ENCODE assay signal across 14 cellular contexts in the genomic region with DNA sequence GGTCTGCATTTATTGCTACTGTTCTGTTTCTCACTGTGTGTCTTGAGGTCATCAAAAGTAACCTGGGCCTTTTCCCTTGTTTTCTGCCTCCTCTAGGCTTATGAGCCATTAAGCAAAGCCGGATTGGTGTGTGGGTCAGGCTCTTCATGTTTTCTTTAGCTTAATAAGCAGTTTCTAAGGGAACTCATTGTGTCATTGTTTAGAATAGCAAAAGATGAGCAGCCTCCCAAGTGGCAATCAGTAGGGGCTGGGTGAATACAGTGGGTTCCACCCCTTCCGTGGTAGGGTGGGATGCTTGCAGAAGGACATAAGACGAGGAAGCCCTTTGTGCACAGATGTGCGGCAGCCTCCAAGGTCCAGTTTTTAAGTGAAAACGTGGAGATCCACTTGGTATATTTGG. TPM values are rescaled to one million over a fixed set of nuclear protein-coding genes. Genes with fewer than 3 reads are reported as not detected.
DNase-seq lines count a peak whose midpoint lies in the region; ATAC-seq and TF ChIP-seq lines count a peak whose summit lies in the region.
"Had no signal": no experiment of that assay in that cellular context is flagged by ENCODE, and none has a peak within 500 bp of the region (broad histone marks: within the 10 kb centered on the region; RNA-seq: fewer than 3 reads in every experiment).

No MANE protein-coding gene starts in this region.

- TF ChIP-seq POLR2A in testis (IDR thresholded peaks at IDR 0.05), result no peak

- H3F3A ChIP-seq in GM23338 (replicated peaks; ENCODE audit: low read depth), result no peaks in the 10 kb centered on the region

- H3K27me3 Mint-ChIP-seq in GM23338 (ENCODE audit: insufficient read depth, low read depth, poor library complexity) (peaks cover 3% of the 10 kb centered on the region), osteocyte (ENCODE audit: unreplicated experiment) (no peaks in the 10 kb centered on the region)

- H3K4me1 ChIP-seq in GM23338 (ENCODE audit: insufficient read depth) (peaks cover 12% of the 10 kb centered on the region), SJSA1 (replicated peaks) (peaks cover 37% of the 10 kb centered on the region), fibroblast of lung (ENCODE audit: control insufficient read depth, extremely low read depth, insufficient read depth, low read length) (peaks cover 15% of the 10 kb centered on the region), testis (peaks cover 10% of the 10 kb centered on the region)

- H3K27ac ChIP-seq in GM23338 (ENCODE audit: low read depth) (no peak overlapping the region), SJSA1 (peak overlapping the region; percentile 36; the same call in 1 of the 2 replicates), fibroblast of lung (ENCODE audit: insufficient read depth, low read length) (peak overlapping the region; percentile 45), testis (no peak overlapping the region)
- H3K27ac ChIP-seq: BLaER1, uterus had no signal

- H3K9me3 ChIP-seq in SJSA1 (replicated peaks), result peaks cover 28% of the 10 kb centered on the region
- H3K9me3 ChIP-seq in fibroblast of lung (ENCODE audit: control insufficient read depth, insufficient read depth, low read depth, low read length), result no peaks in the 10 kb centered on the region
- H3K9me3 ChIP-seq in testis, result no peaks in the 10 kb centered on the region

- no peak for TF ChIP-seq CTCF in GM23338 (conservative IDR thresholded peaks at IDR 0.05; ENCODE audit: low read depth in 2 of 2)
- TF ChIP-seq CTCF in fibroblast of lung (conservative IDR thresholded peaks at IDR 0.05 in 1 of 2, IDR thresholded peaks at IDR 0.05 in 1 of 2; ENCODE audit: low read depth in 1 of 2, low read length in 2 of 2), result no peak
- TF ChIP-seq CTCF in osteocyte (IDR thresholded peaks at IDR 0.05), result no peak
- TF ChIP-seq CTCF in testis (IDR thresholded peaks at IDR 0.05), result no peak

- no peak overlapping the region for H3K4me2 ChIP-seq in GM23338
- peak overlapping the region; percentile 0 for H3K4me2 ChIP-seq in fibroblast of lung (ENCODE audit: extremely low read depth, insufficient read depth, low read length)
- H3K4me2 ChIP-seq: BLaER1, SK-N-SH had no signal

- no peaks in the 10 kb centered on the region for H3K9me2 ChIP-seq in GM23338 (ENCODE audit: insufficient read depth)
- H3K9me2 ChIP-seq: SK-N-SH had no signal

- H3K4me3 Mint-ChIP-seq in GM23338 (no peak overlapping the region), osteocyte (ENCODE audit: unreplicated experiment) (no peak overlapping the region)

- H2AFZ ChIP-seq in GM23338, result no peak overlapping the region
- no peak overlapping the region for H2AFZ ChIP-seq in fibroblast of lung (ENCODE audit: low read length)

- H3K4me3 ChIP-seq in GM23338 (no peak overlapping the region), SJSA1 (no peak overlapping the region), fibroblast of lung (replicated peaks in 1 of 4; ENCODE audit: control extremely low read depth in 1 of 4, insufficient read depth in 1 of 4, low read depth in 3 of 4, low read length in 4 of 4) (no peak overlapping the region), testis (no peak overlapping the region)
- H3K4me3 ChIP-seq: BLaER1, uterus had no signal

- no peak overlapping the region for H3K9ac ChIP-seq in fibroblast of lung (ENCODE audit: insufficient read depth, low read length)
- H3K9ac ChIP-seq: BLaER1, SK-N-SH had no signal

- H3K36me3 ChIP-seq in GM23338 (ENCODE audit: insufficient read depth) (peaks cover 12% of the 10 kb centered on the region), SJSA1 (peaks cover 37% of the 10 kb centered on the region), fibroblast of lung (ENCODE audit: control insufficient read depth, insufficient read depth, low read length) (no peaks in the 10 kb centered on the region), testis (ENCODE audit: low read depth, missing control alignments) (no peaks in the 10 kb centered on the region)
- H3K36me3 ChIP-seq: uterus had no signal

- no peaks in the 10 kb centered on the region for H3K27me3 ChIP-seq in GM23338 (ENCODE audit: insufficient read depth)
- H3K27me3 ChIP-seq in SJSA1 (replicated peaks), result no peaks in the 10 kb centered on the region
- no peaks in the 10 kb centered on the region for H3K27me3 ChIP-seq in fibroblast of lung (ENCODE audit: control insufficient read depth, insufficient read depth, low read length)
- no peaks in the 10 kb centered on the region for H3K27me3 ChIP-seq in testis
- H3K27me3 ChIP-seq: BLaER1, uterus had no signal

- H3K79me2 ChIP-seq in GM23338 (replicated peaks; ENCODE audit: insufficient read depth) (peaks cover 99% of the 10 kb centered on the region), fibroblast of lung (ENCODE audit: control insufficient read depth, insufficient read depth, low read length) (peaks cover 92% of the 10 kb centered on the region)

- H3K27ac Mint-ChIP-seq in GM23338, result peak overlapping the region; percentile 81
- peak overlapping the region; percentile 90 for H3K27ac Mint-ChIP-seq in osteocyte (ENCODE audit: unreplicated experiment)

- peaks cover 33% of the 10 kb centered on the region for H4K20me1 ChIP-seq in GM23338 (replicated peaks; ENCODE audit: insufficient read depth)
- H4K20me1 ChIP-seq in fibroblast of lung (ENCODE audit: control insufficient read depth, extremely low read depth, insufficient read depth, low read length), result no peaks in the 10 kb centered on the region

- DNase-seq in GM23338 (ENCODE audit: low spot score), result no peak
- peak; percentile 59 to 75 for DNase-seq in SJSA1 (ENCODE audit: low read depth in 1 of 2, low spot score in 2 of 2)
- peak; percentile 74 to 78 for DNase-seq in fibroblast of lung (ENCODE audit: low read depth in 2 of 2)
- DNase-seq in osteocyte (ENCODE audit: extremely low spot score, unreplicated experiment), result no peak
- no peak for DNase-seq in cortex of kidney (lab: John Stamatoyannopoulos, UW)
- DNase-seq in testis, result no peak
- no peak for DNase-seq in activated gamma-delta T cell treated with Interleukin-2 at 50 U/mL for 16 hours
- DNase-seq in activated naive CD4-positive, alpha-beta T cell (lab: John Stamatoyannopoulos, UW), result no peak
- DNase-seq: activated naive CD4-positive, alpha-beta T cell treated with Interleukin-2 at 50 U/mL for 16 hours; foreskin melanocyte; NCI-H2171; SK-N-SH; uterus had no signal

- ATAC-seq in GM23338, result no peak

- H3K4me1 Mint-ChIP-seq in GM23338 (peaks cover 13% of the 10 kb centered on the region), osteocyte (ENCODE audit: unreplicated experiment) (peaks cover 83% of the 10 kb centered on the region)

- 44 to 53% methylated on average over 5 of the region's 5 CpGs for WGBS in testis, 2 donors

- H3K36me3 Mint-ChIP-seq in GM23338 (ENCODE audit: low read depth), result peaks cover 69% of the 10 kb centered on the region
- H3K36me3 Mint-ChIP-seq in osteocyte (ENCODE audit: unreplicated experiment), result peaks cover 32% of the 10 kb centered on the region

- intact Hi-C loops in testis (cut with DNase I; ENCODE audit: low total_unique reads), result no loop called here

- H3K9me3 Mint-ChIP-seq in GM23338 (peaks cover 43% of the 10 kb centered on the region), osteocyte (ENCODE audit: unreplicated experiment) (no peaks in the 10 kb centered on the region)

TF ChIP-seq in GM23338, 12 proteins besides CTCF, POLR2A, EP300 and RAD21 (continues in another document):
- TF ChIP-seq JUNB (IDR thresholded peaks at IDR 0.05; ENCODE audit: unreplicated experiment) (no peak), ZNF114 (CRISPR knock-in tag; IDR thresholded peaks at IDR 0.05) (no peak), ZNF331 (CRISPR knock-in tag; IDR thresholded peaks at IDR 0.05; ENCODE audit: low read depth) (no peak)
- TF ChIP-seq, protein P1, sequence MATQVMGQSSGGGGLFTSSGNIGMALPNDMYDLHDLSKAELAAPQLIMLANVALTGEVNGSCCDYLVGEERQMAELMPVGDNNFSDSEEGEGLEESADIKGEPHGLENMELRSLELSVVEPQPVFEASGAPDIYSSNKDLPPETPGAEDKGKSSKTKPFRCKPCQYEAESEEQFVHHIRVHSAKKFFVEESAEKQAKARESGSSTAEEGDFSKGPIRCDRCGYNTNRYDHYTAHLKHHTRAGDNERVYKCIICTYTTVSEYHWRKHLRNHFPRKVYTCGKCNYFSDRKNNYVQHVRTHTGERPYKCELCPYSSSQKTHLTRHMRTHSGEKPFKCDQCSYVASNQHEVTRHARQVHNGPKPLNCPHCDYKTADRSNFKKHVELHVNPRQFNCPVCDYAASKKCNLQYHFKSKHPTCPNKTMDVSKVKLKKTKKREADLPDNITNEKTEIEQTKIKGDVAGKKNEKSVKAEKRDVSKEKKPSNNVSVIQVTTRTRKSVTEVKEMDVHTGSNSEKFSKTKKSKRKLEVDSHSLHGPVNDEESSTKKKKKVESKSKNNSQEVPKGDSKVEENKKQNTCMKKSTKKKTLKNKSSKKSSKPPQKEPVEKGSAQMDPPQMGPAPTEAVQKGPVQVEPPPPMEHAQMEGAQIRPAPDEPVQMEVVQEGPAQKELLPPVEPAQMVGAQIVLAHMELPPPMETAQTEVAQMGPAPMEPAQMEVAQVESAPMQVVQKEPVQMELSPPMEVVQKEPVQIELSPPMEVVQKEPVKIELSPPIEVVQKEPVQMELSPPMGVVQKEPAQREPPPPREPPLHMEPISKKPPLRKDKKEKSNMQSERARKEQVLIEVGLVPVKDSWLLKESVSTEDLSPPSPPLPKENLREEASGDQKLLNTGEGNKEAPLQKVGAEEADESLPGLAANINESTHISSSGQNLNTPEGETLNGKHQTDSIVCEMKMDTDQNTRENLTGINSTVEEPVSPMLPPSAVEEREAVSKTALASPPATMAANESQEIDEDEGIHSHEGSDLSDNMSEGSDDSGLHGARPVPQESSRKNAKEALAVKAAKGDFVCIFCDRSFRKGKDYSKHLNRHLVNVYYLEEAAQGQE (IDR thresholded peaks at IDR 0.05; ENCODE audit: unreplicated experiment), result no peak
- TF ChIP-seq, protein P2, sequence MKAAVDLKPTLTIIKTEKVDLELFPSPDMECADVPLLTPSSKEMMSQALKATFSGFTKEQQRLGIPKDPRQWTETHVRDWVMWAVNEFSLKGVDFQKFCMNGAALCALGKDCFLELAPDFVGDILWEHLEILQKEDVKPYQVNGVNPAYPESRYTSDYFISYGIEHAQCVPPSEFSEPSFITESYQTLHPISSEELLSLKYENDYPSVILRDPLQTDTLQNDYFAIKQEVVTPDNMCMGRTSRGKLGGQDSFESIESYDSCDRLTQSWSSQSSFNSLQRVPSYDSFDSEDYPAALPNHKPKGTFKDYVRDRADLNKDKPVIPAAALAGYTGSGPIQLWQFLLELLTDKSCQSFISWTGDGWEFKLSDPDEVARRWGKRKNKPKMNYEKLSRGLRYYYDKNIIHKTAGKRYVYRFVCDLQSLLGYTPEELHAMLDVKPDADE (IDR thresholded peaks at IDR 0.05), result no peak

RNA-seq across cellular contexts. Expression of a gene that starts 34.5 kb away (rescaled TPM):
- total RNA-seq in GM23338 (2014; rRNA removed; shearing (Covaris generic)), result 46.6 and 48.2 TPM in 2 replicates
- polyA plus RNA-seq in GM23338 (2016; fragmentation: Nextera tagmentation; extraction: Ambion mirVana) (11.0 and 12.6 TPM in 2 replicates), fibroblast of lung (54.1 and 82.1 TPM in 2 replicates), testis (ENCODE audit: insufficient read depth, low read depth, low replicate concordance) (54.7 TPM)
- total RNA-seq in SJSA1 (2014; rRNA removed; shearing (Covaris generic)), result 14.9 and 25.0 TPM in 2 replicates
- total RNA-seq in fibroblast of lung (73.2 and 178 TPM in 2 replicates), osteocyte (256 and 271 TPM in 2 replicates), testis (10 to 100 TPM; 88.0 to 90.6 TPM)
- 103 and 125 TPM in 2 replicates for polyA plus RNA-seq in fibroblast of lung (2012)
- polyA minus RNA-seq in fibroblast of lung (ENCODE audit: low replicate concordance), result 861 and 1,173 TPM in 2 replicates

Comparison
In these comparisons a context has a peak if more than half of its experiments do, and no peak if none do; other contexts are left out.
1. DNase-seq: peak in SJSA1 (2 of 2) and fibroblast of lung (2 of 2); none in GM23338 (single experiment), osteocyte (single experiment), cortex of kidney (single experiment), testis (single experiment), activated gamma-delta T cell treated with Interleukin-2 at 50 U/mL for 16 hours (single experiment) and activated naive CD4-positive, alpha-beta T cell (0 of 4).
2. H3K27ac ChIP-seq: peak in SJSA1 (single experiment) and fibroblast of lung (single experiment); none in GM23338 (single experiment) and testis (0 of 2).